19 cellular contexts compared by ENCODE assay signal in the genomic region with DNA sequence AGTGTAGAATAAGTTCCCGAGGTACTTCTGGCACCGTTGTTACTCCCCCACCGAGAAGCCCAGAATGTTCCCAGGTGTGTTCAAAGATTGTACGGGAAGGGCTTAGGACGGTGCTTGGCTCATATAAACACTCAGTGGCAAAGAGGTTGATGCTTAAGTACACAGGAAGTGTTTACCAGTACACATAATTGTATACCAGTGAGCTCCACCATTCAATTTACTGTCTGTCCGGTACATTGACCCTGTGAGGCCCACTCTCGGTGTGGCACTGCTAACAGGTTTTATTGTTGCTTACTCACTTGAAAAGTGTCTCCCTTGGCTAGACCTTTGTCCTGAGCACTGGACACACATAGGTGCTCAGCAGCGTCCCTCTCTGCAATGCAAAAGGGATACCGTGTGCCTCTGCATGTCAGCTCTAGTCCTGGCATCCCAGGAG.
DNase-seq lines count a peak whose midpoint lies in the region; ATAC-seq and TF ChIP-seq lines count a peak whose summit lies in the region.
"Had no signal": no experiment of that assay in that cellular context is flagged by ENCODE, and none has a peak within 500 bp of the region (broad histone marks: within the 10 kb centered on the region; RNA-seq: fewer than 3 reads in every experiment).

No MANE protein-coding gene starts in this region.

- H3K4me3 Mint-ChIP-seq in mesothelial cell of epicardium = no peak overlapping the region
- H3K4me3 Mint-ChIP-seq: activated naive CD8-positive, alpha-beta T cell treated with anti-CD3 and anti-CD28 coated beads, Interleukin-2, amount 50 U/mL, for 24 hours; memory B cell had no signal

- H3K36me3 Mint-ChIP-seq in mesothelial cell of epicardium = peaks cover 17% of the 10 kb centered on the region

- intact Hi-C loops in mammary epithelial cell (cut with micrococcal nuclease) = no loop called here
- intact Hi-C loops in posterior cingulate gyrus (cut with DNase I) = no loop called here
- intact Hi-C loops in ascending aorta (cut with DNase I) = no loop called here

- H4K20me1 ChIP-seq in mammary epithelial cell (ENCODE audit: insufficient read depth, low read length) = no peaks in the 10 kb centered on the region

- TF ChIP-seq CTCF in mammary epithelial cell (conservative IDR thresholded peaks at IDR 0.05 in 1 of 2, IDR thresholded peaks at IDR 0.05 in 1 of 2; ENCODE audit: extremely low read depth in 1 of 2, insufficient read depth in 1 of 2, low read depth in 1 of 2, low read length in 2 of 2) = no peak
- no peak for TF ChIP-seq CTCF in mesothelial cell of epicardium (IDR thresholded peaks at IDR 0.05; ENCODE audit: unreplicated experiment)
- no peak for TF ChIP-seq CTCF in ascending aorta (IDR thresholded peaks at IDR 0.05)

- H3K4me1 ChIP-seq in mammary epithelial cell (ENCODE audit: insufficient read depth, low read length) (peaks cover 47% of the 10 kb centered on the region), ascending aorta (no peaks in the 10 kb centered on the region)

- DNase-seq in COLO668 (lab: John Stamatoyannopoulos, UW; ENCODE audit: unreplicated experiment) (peak; percentile 32), LoVo (ENCODE audit: low spot score) (peak; percentile 19), mammary epithelial cell (no peak), mesothelial cell of epicardium (ENCODE audit: low spot score in 2 of 2, unreplicated experiment in 2 of 2) (no peak), posterior cingulate gyrus (no peak), ascending aorta (ENCODE audit: low spot score in 2 of 2) (no peak), NCI-H2081 treated with DMSO at 0.1 percent for 48 hours (lab: John Stamatoyannopoulos, UW) (no peak)
- DNase-seq: activated naive CD8-positive, alpha-beta T cell treated with anti-CD3 and anti-CD28 coated beads, Interleukin-2, amount 50 U/mL, for 24 hours; cortex of kidney; IMR-90; NCI-H187 treated with DMSO at 0.1 percent for 48 hours; OCI-M1; stimulated activated CD4-positive, alpha-beta T cell treated with anti-CD3 and anti-CD28 coated beads, Interleukin-15, amount 100 ng/mL, for 24 hours; T-helper 1 cell; tibial artery had no signal

- H3K36me3 ChIP-seq in mammary epithelial cell (ENCODE audit: insufficient read depth, low read length) (peaks cover 3% of the 10 kb centered on the region), ascending aorta (no peaks in the 10 kb centered on the region)
- H3K36me3 ChIP-seq: tibial artery had no signal

- peak overlapping the region; percentile 60 for H3K27ac Mint-ChIP-seq in mesothelial cell of epicardium
- H3K27ac Mint-ChIP-seq: activated naive CD8-positive, alpha-beta T cell treated with anti-CD3 and anti-CD28 coated beads, Interleukin-2, amount 50 U/mL, for 24 hours; memory B cell had no signal

- in situ Hi-C loops in mammary epithelial cell (cut with MboI; ENCODE audit: low sequenced_read_pairs in 2 of 2) = no loop called here

- H3K27me3 Mint-ChIP-seq in mesothelial cell of epicardium (ENCODE audit: low read depth) = no peaks in the 10 kb centered on the region
- H3K27me3 Mint-ChIP-seq: activated naive CD8-positive, alpha-beta T cell treated with anti-CD3 and anti-CD28 coated beads, Interleukin-2, amount 50 U/mL, for 24 hours; memory B cell had no signal

- peak overlapping the region; percentile 59 for H3K4me2 ChIP-seq in mammary epithelial cell (ENCODE audit: insufficient read depth, low read depth, low read length)

- H3K27me3 ChIP-seq in mammary epithelial cell (ENCODE audit: insufficient read depth, low read length) = no peaks in the 10 kb centered on the region
- no peaks in the 10 kb centered on the region for H3K27me3 ChIP-seq in ascending aorta
- H3K27me3 ChIP-seq: pancreas, tibial artery had no signal

- peaks cover 11% of the 10 kb centered on the region for H3K9me3 Mint-ChIP-seq in mesothelial cell of epicardium

- 4% methylated on average over 9 of the region's 9 CpGs for WGBS in mammary epithelial cell (ENCODE audit: low coverage, missing lambda C conversion rate)

- no peaks in the 10 kb centered on the region for H3K9me3 ChIP-seq in mammary epithelial cell (replicated peaks; ENCODE audit: insufficient read depth, low read length)
- H3K9me3 ChIP-seq in ascending aorta = no peaks in the 10 kb centered on the region
- H3K9me3 ChIP-seq: pancreas, tibial artery had no signal

- H3K4me3 ChIP-seq in mammary epithelial cell (replicated peaks in 1 of 3; ENCODE audit: insufficient read depth in 1 of 3, low read depth in 2 of 3, low read length in 3 of 3) (no peak overlapping the region), ascending aorta (no peak overlapping the region)
- H3K4me3 ChIP-seq: pancreas, tibial artery had no signal

- BruUV-seq in mammary epithelial cell (replicated peaks; lab: Mats Ljungman, UMichigan) = no TSS peak

- peak overlapping the region; percentile 19 for H3K9ac ChIP-seq in mammary epithelial cell (ENCODE audit: insufficient read depth, low read length)

- H3K27ac ChIP-seq in mammary epithelial cell (ENCODE audit: insufficient read depth, low read depth, low read length) (peak overlapping the region; percentile 21), ascending aorta (no peak overlapping the region)
- H3K27ac ChIP-seq: tibial artery had no signal

- no peak for ATAC-seq in GM21529 (IDR thresholded peaks at IDR 0.05; ENCODE audit: unreplicated experiment)
- ATAC-seq: activated CD4-positive, CD25-positive, alpha-beta regulatory T cell treated with anti-CD3 and anti-CD28 coated beads, Interleukin-2, amount 50 U/mL, for 24 hours; activated naive CD8-positive, alpha-beta T cell treated with anti-CD3 and anti-CD28 coated beads, Interleukin-2, amount 50 U/mL, for 24 hours had no signal

- peaks cover 18% of the 10 kb centered on the region for H3K4me1 Mint-ChIP-seq in mesothelial cell of epicardium

- dilution Hi-C loops in mammary epithelial cell (cut with HindIII; ENCODE audit: low sequenced_read_pairs) = no loop called here

- CTCF ChIA-PET in mammary epithelial cell (lab: Charles Lee; ENCODE audit: low non-redundant PET) = no interaction called here

- H3K79me2 ChIP-seq in mammary epithelial cell (ENCODE audit: insufficient read depth, low read length) = peaks cover 95% of the 10 kb centered on the region

- H2AFZ ChIP-seq in mammary epithelial cell (ENCODE audit: low read depth, low read length) = no peak overlapping the region

Comparison
In these comparisons a context has a peak if more than half of its experiments do, and no peak if none do; other contexts are left out.
1. DNase-seq: peak in COLO668 (single experiment) and LoVo (single experiment); none in mammary epithelial cell (single experiment), mesothelial cell of epicardium (0 of 2), posterior cingulate gyrus (0 of 10), ascending aorta (0 of 2) and NCI-H2081 treated with DMSO at 0.1 percent for 48 hours (single experiment).